In the genomic region with DNA sequence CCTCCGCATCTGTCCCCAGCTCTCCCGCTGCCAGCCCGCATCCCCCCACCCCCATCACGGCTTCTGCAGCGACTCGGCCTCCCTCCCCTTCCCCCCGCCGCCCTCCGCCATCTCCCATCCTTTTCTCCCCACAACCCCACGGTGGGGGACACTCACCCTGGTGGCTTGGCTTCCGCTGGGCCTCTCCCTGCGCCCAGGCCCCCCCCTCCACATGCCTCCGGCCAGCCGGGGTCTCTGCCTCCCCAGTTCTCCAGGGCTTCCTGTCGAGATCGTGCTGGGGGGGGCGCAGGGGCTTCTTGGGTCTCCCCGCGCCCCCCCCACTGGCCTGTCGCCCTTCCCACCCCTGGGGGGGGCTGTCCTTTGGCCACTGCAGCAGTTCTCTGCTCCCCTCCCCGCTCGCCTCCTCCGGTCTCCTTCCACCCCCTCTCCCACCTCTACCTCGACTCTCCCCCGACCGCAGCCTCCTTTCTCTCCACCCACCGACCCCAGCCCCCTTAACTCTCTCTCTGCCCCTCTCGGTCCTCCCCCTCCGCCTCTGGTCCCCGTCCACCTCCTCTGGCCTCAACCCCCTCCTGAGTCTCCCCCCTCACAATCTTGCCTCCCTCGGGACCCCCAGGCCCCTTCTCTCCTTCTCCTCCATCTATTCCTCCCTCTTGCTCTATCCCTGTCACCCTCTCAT, we compare ENCODE assay signal across 3 cellular contexts.
A peak's percentile ranks its signal among the peaks of the same experiment; 100 is the strongest.
TF ChIP-seq lines count a peak whose summit lies in the region.

No MANE protein-coding gene starts in this region.

TF ChIP-seq in SK-N-SH, 30 proteins besides CTCF, POLR2A, EP300 and RAD21 (continues in another document):
- TF ChIP-seq POLR2AphosphoS5 (IDR thresholded peaks at IDR 0.05; ENCODE audit: low read depth, low read length) = no peak
- TF ChIP-seq, protein P1, sequence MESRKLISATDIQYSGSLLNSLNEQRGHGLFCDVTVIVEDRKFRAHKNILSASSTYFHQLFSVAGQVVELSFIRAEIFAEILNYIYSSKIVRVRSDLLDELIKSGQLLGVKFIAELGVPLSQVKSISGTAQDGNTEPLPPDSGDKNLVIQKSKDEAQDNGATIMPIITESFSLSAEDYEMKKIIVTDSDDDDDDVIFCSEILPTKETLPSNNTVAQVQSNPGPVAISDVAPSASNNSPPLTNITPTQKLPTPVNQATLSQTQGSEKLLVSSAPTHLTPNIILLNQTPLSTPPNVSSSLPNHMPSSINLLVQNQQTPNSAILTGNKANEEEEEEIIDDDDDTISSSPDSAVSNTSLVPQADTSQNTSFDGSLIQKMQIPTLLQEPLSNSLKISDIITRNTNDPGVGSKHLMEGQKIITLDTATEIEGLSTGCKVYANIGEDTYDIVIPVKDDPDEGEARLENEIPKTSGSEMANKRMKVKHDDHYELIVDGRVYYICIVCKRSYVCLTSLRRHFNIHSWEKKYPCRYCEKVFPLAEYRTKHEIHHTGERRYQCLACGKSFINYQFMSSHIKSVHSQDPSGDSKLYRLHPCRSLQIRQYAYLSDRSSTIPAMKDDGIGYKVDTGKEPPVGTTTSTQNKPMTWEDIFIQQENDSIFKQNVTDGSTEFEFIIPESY (IDR thresholded peaks at IDR 0.05; ENCODE audit: borderline replicate concordance, low read depth) = no peak
- TF ChIP-seq PBX3 (IDR thresholded peaks at IDR 0.05) = no peak
- TF ChIP-seq JUND (IDR thresholded peaks at IDR 0.05) = no peak
- no peak for TF ChIP-seq REST (IDR thresholded peaks at IDR 0.05; ENCODE audit: low read depth, low read length)
- TF ChIP-seq, protein P2, sequence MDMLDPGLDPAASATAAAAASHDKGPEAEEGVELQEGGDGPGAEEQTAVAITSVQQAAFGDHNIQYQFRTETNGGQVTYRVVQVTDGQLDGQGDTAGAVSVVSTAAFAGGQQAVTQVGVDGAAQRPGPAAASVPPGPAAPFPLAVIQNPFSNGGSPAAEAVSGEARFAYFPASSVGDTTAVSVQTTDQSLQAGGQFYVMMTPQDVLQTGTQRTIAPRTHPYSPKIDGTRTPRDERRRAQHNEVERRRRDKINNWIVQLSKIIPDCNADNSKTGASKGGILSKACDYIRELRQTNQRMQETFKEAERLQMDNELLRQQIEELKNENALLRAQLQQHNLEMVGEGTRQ (IDR thresholded peaks at IDR 0.05; ENCODE audit: borderline replicate concordance, low read depth, low read length) = no peak
- TF ChIP-seq RCOR1 (IDR thresholded peaks at IDR 0.05; ENCODE audit: low read length) = no peak

TF ChIP-seq in SK-N-SH treated with all-trans-retinoic acid at 6 μM for 48 hours, 23 proteins besides CTCF, POLR2A, EP300 and RAD21:
- TF ChIP-seq TOX (CRISPR knock-in tag; IDR thresholded peaks at IDR 0.05; ENCODE audit: borderline replicate concordance) = no peak
- TF ChIP-seq CSDC2 (CRISPR knock-in tag; IDR thresholded peaks at IDR 0.05) = no peak
- TF ChIP-seq ZNF565 (CRISPR knock-in tag; conservative IDR thresholded peaks at IDR 0.05; ENCODE audit: low read depth) = no peak

TF ChIP-seq in H1, 55 proteins besides CTCF, POLR2A, EP300 and RAD21:
- TF ChIP-seq KDM4A (IDR thresholded peaks at IDR 0.05; ENCODE audit: low read depth, low read length, severe bottlenecking) (peak; percentile 28), HDAC2 (IDR thresholded peaks at IDR 0.05; ENCODE audit: borderline replicate concordance in 1 of 2, low read depth in 2 of 2, low read length in 2 of 2) (no peak)
